Comparison of ENCODE assay signal across 8 cellular contexts in the genomic region with DNA sequence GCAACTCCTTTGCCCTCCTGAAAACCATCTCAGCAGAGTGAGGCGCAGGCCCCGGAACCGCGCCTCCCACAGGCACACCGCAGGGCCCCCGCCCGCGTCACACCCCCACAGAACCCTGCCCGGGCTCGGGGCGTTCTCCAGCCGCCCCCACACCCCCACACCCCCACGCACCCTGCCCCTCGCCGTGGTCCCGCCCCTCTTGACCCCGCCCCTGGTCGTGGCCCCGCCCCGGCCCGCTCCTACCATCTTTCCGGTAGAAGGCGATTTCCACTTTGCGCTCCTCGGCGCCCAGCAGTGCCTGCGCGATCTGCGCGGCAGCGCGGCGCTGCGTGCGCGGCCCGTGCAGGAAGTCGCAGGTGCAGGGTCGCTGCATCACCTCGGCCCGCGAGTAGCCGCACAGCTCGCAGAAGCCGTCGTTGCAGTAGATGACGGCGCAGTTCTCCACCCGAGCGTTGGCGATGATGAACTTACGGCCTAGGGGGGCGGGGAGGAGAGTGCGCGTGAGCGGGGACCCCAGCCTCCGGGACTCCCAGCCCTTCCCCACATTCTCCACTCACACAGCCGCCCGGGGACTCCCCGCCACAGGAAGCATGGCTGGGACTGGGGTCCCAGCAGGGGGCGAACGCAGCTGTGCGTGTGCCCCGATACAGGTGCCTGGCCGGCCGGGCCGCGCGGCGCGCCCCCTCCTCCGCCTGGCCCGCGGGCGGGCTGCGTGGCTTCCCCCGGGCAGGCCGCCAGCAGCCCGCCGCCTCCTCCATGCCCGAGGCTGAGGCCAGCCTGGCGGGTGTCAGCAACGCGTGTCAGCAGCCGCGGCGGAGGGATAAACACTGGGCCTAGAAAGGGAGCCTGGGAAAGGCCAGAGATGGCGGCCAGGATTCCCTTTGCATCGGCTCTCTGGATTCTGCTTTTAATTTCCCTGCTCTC. TPM values are rescaled to one million over a fixed set of nuclear protein-coding genes. Genes with fewer than 3 reads are reported as not detected.
DNase-seq lines count a peak whose midpoint lies in the region; ATAC-seq and TF ChIP-seq lines count a peak whose summit lies in the region.

No MANE protein-coding gene starts in this region.

- H3K18ac ChIP-seq in neuronal stem cell (ENCODE audit: low read length), result peak overlapping the region; percentile 99

- peak in 2 of 3 experiments; percentile 43 to 45 for TF ChIP-seq CTCF in esophagus muscularis mucosa (IDR thresholded peaks at IDR 0.05)
- TF ChIP-seq CTCF in testis (IDR thresholded peaks at IDR 0.05), result peak in 2 of 3 experiments; percentile 0 to 13

- H3K27me3 ChIP-seq in esophagus muscularis mucosa (peaks cover 0 to 48% (median 6%) of the 10 kb centered on the region in 4 donors), neuronal stem cell (ENCODE audit: control insufficient read depth in 3 of 3, insufficient read depth in 3 of 3, low read depth in 1 of 3, low read length in 3 of 3) (peaks cover 0 to 17% (median 11%) of the 10 kb centered on the region in 3 experiments), testis (no peaks in the 10 kb centered on the region)

- peak overlapping the region; percentile 93 for H2AK5ac ChIP-seq in neuronal stem cell (ENCODE audit: low read depth, low read length)

- H3K9ac ChIP-seq in neuronal stem cell (ENCODE audit: low read depth, low read length, poor library complexity), result peak overlapping the region; percentile 95

- H4K8ac ChIP-seq in neuronal stem cell (ENCODE audit: low read depth, low read length), result no peak overlapping the region

- H3K79me1 ChIP-seq in neuronal stem cell (ENCODE audit: low read depth, low read length), result peaks cover 3% of the 10 kb centered on the region

- H3K36me3 ChIP-seq in esophagus muscularis mucosa, result no peaks in the 10 kb centered on the region
- no peaks in the 10 kb centered on the region for H3K36me3 ChIP-seq in neuronal stem cell (replicated peaks in 1 of 2; ENCODE audit: control insufficient read depth in 2 of 2, insufficient read depth in 2 of 2, low read length in 2 of 2)
- no peaks in the 10 kb centered on the region for H3K36me3 ChIP-seq in testis (ENCODE audit: low read depth, missing control alignments)

- peak overlapping the region; percentile 50 to 60 (median 56) for H3K4me3 ChIP-seq in esophagus muscularis mucosa
- peak overlapping the region; percentile 43 to 89 for H3K4me3 ChIP-seq in neuronal stem cell (ENCODE audit: low read length in 2 of 2)
- peak overlapping the region; percentile 54 to 61 for H3K4me3 ChIP-seq in testis

- TF ChIP-seq EP300 in esophagus muscularis mucosa (IDR thresholded peaks at IDR 0.05), result no peak

- H3K14ac ChIP-seq in neuronal stem cell (ENCODE audit: low read length), result peak overlapping the region; percentile 87

- H3K4me2 ChIP-seq in neuronal stem cell (ENCODE audit: insufficient read depth, low read length, poor library complexity, severe bottlenecking), result peak overlapping the region; percentile 96

- no peak overlapping the region for H4K91ac ChIP-seq in neuronal stem cell (ENCODE audit: low read depth, low read length, poor library complexity)

- H3K27ac ChIP-seq in esophagus muscularis mucosa (replicated peaks in 1 of 4) (peak overlapping the region; percentile 86 to 88 (median 88)), neuronal stem cell (replicated peaks; ENCODE audit: low read length) (no peak overlapping the region), testis (peak overlapping the region; percentile 63 to 83)

- peak overlapping the region; percentile 4 for H2BK15ac ChIP-seq in neuronal stem cell (ENCODE audit: low read length)

- peak overlapping the region; percentile 54 for H3K4ac ChIP-seq in neuronal stem cell (ENCODE audit: low read length)

- peak overlapping the region; percentile 84 for H2AFZ ChIP-seq in neuronal stem cell (ENCODE audit: low read length)

- ATAC-seq in GM18498 (IDR thresholded peaks at IDR 0.05; ENCODE audit: unreplicated experiment) (peak; percentile 78), HG02852 (IDR thresholded peaks at IDR 0.05; ENCODE audit: unreplicated experiment) (peak; percentile 57)

- H2BK5ac ChIP-seq in neuronal stem cell (ENCODE audit: low read length), result peak overlapping the region; percentile 56

- H2BK120ac ChIP-seq in neuronal stem cell (ENCODE audit: low read depth, low read length), result no peak overlapping the region

- TF ChIP-seq POLR2A in esophagus muscularis mucosa (IDR thresholded peaks at IDR 0.05; ENCODE audit: low read depth) (no peak), testis (IDR thresholded peaks at IDR 0.05) (no peak)

- H3K9me3 ChIP-seq in esophagus muscularis mucosa (no peaks in the 10 kb centered on the region), neuronal stem cell (replicated peaks in 1 of 2; ENCODE audit: control insufficient read depth in 2 of 2, insufficient read depth in 1 of 2, low read depth in 1 of 2, low read length in 2 of 2) (no peaks in the 10 kb centered on the region), testis (no peaks in the 10 kb centered on the region)

- H3K4me1 ChIP-seq in esophagus muscularis mucosa (peaks cover 76 to 98% (median 96%) of the 10 kb centered on the region in 4 donors), neuronal stem cell (ENCODE audit: control insufficient read depth in 2 of 2, insufficient read depth in 1 of 2, low read depth in 1 of 2, low read length in 2 of 2) (peaks cover 48 to 52% of the 10 kb centered on the region in 2 donors), testis (peaks cover 73% of the 10 kb centered on the region)

- peak overlapping the region; percentile 82 for H3K23ac ChIP-seq in neuronal stem cell (ENCODE audit: low read depth, low read length, poor library complexity)

- peak overlapping the region; percentile 82 for H2BK12ac ChIP-seq in neuronal stem cell (ENCODE audit: low read length)

- DNase-seq in NCI-H526 (lab: John Stamatoyannopoulos, UW) (peak; percentile 68 to 88), activated T-cell treated with anti-CD3 and anti-CD28 coated beads for 24 hours (ENCODE audit: low read depth) (peak; percentile 67), esophagus muscularis mucosa (ENCODE audit: extremely low spot score) (no peak), neuronal stem cell (ENCODE audit: low spot score) (no peak), testis (peak; percentile 84), H4 (ENCODE audit: low spot score) (no peak)

- 3% methylated on average over 29 of the region's 89 CpGs for WGBS in esophagus muscularis mucosa
- no CpG with 5 or more reads among the region's 89 CpGs for WGBS in neuronal stem cell (ENCODE audit: extremely low coverage in 2 of 2, insufficient read length in 2 of 2, insufficient replicate concordance in 1 of 2), 2 donors
- 1 to 4% methylated on average over 18 to 89 of the region's 89 CpGs for WGBS in testis, 2 donors

- intact Hi-C loops in esophagus muscularis mucosa (cut with DNase I), result no loop called here
- intact Hi-C loops in testis (cut with DNase I; ENCODE audit: low total_unique reads), result no loop called here

RNA-seq across cellular contexts. Expression of a gene that starts 3.4 kb away (rescaled TPM):
- total RNA-seq in esophagus muscularis mucosa, result 10 to 100 TPM; 29.8 to 71.7 (median 42.5) TPM
- 9.1 TPM for polyA plus RNA-seq in neuronal stem cell (2013, experiment 1 of 2)
- polyA plus RNA-seq in neuronal stem cell (2013, experiment 2 of 2), result 9.1 TPM
- total RNA-seq in testis, result 100 to 1,000 TPM; 230 to 247 TPM
- 82.5 TPM for polyA plus RNA-seq in testis (ENCODE audit: insufficient read depth, low read depth, low replicate concordance)
- total RNA-seq in H4 (2014; rRNA removed; shearing (Covaris generic)), result 0.58 and 0.84 TPM in 2 replicates

RNA-seq across cellular contexts. Expression of a gene that starts 16.1 kb away (rescaled TPM):
- 10 to 100 TPM in 3 of 4 donors, 1 to 10 TPM in 1; 3.7 to 20.2 (median 16.2) TPM for total RNA-seq in esophagus muscularis mucosa
- 5.4 TPM for polyA plus RNA-seq in neuronal stem cell (2013, experiment 1 of 2)
- polyA plus RNA-seq in neuronal stem cell (2013, experiment 2 of 2), result 5.6 TPM
- 10 to 100 TPM; 25.0 to 36.6 TPM for total RNA-seq in testis
- polyA plus RNA-seq in testis (ENCODE audit: insufficient read depth, low read depth, low replicate concordance), result 19.5 TPM
- 0.29 and 0.60 TPM in 2 replicates for total RNA-seq in H4 (2014; rRNA removed; shearing (Covaris generic))

RNA-seq across cellular contexts. Expression of a gene that starts 49.6 kb away (rescaled TPM):
- total RNA-seq in esophagus muscularis mucosa (under 1 TPM in 1 of 4 donors, not detected in 3; 0.42 TPM), testis (10 to 100 TPM; 14.9 to 29.7 TPM)
- polyA plus RNA-seq in neuronal stem cell (2013, experiment 1 of 2), result 6.3 TPM
- polyA plus RNA-seq in neuronal stem cell (2013, experiment 2 of 2), result 5.0 TPM
- 24.8 TPM for polyA plus RNA-seq in testis (ENCODE audit: insufficient read depth, low read depth, low replicate concordance)
- total RNA-seq in H4 (2014; rRNA removed; shearing (Covaris generic)), result 0.17 TPM in 1 of 2 replicates, not detected in the other

RNA-seq across cellular contexts. Expression of a gene that starts 53.5 kb away (rescaled TPM):
- total RNA-seq in esophagus muscularis mucosa (10 to 100 TPM; 13.1 to 25.3 (median 19.9) TPM), testis (10 to 100 TPM; 59.6 to 76.8 TPM)
- polyA plus RNA-seq in neuronal stem cell (2013, experiment 1 of 2), result 8.6 TPM
- polyA plus RNA-seq in neuronal stem cell (2013, experiment 2 of 2), result 8.5 TPM
- polyA plus RNA-seq in testis (ENCODE audit: insufficient read depth, low read depth, low replicate concordance), result 34.9 TPM
- 25.2 and 26.5 TPM in 2 replicates for total RNA-seq in H4 (2014; rRNA removed; shearing (Covaris generic))

Comparison
In these comparisons a context has a peak if more than half of its experiments do, and no peak if none do; other contexts are left out.
1. DNase-seq: peak in NCI-H526 (2 of 2), activated T-cell treated with anti-CD3 and anti-CD28 coated beads for 24 hours (single experiment) and testis (single experiment); none in esophagus muscularis mucosa (single experiment), neuronal stem cell (single experiment) and H4 (single experiment).
2. RNA of a gene that starts 3.4 kb away (total RNA-seq): 230 to 247 TPM in testis and 29.8 to 71.7 TPM in esophagus muscularis mucosa; 0.58 to 0.84 TPM in H4; every median in the first group is over 10 times any median in the second.
3. RNA of a gene that starts 49.6 kb away (total RNA-seq): 14.9 to 29.7 TPM in testis; 0.17 TPM in H4 and 0.42 TPM in esophagus muscularis mucosa; every median in the first group is over 10 times any median in the second.
4. Peak in every context shown above with its lines, with median percentiles within 50 percentile points of each other: H3K4me3 ChIP-seq.